In genomic region chr7:105521731-105522458, GRCh38 we compare ENCODE assay signal across 1 cellular context.
TF ChIP-seq lines count a peak whose summit lies in the region.

Gene PUS7 (minus strand): TSS chr7:105522271. CDS start chr7:105508512, 13,759 bp downstream.

TF ChIP-seq in K562, 482 proteins besides CTCF, POLR2A, EP300 and RAD21 (continued from another document and continues in another):
- TF ChIP-seq ZBTB17 (CRISPR knock-in tag; IDR thresholded peaks at IDR 0.05) (peak; percentile 63), ZBTB43 (CRISPR knock-in tag; IDR thresholded peaks at IDR 0.05) (no peak), L3MBTL2 (IDR thresholded peaks at IDR 0.05) (peak; percentile 90), LARP7 (IDR thresholded peaks at IDR 0.05) (no peak), ZNF592 (IDR thresholded peaks at IDR 0.05) (no peak; the same call in 1 of the 2 replicates), ZNF140 (CRISPR knock-in tag; IDR thresholded peaks at IDR 0.05) (no peak), ZNF165 (CRISPR knock-in tag; IDR thresholded peaks at IDR 0.05; ENCODE audit: borderline replicate concordance) (no peak), ZNF24 (IDR thresholded peaks at IDR 0.05) (no peak), ZBTB2 (IDR thresholded peaks at IDR 0.05) (no peak), ZBED1 (IDR thresholded peaks at IDR 0.05) (no peak), ZNF347 (CRISPR knock-in tag; IDR thresholded peaks at IDR 0.05; ENCODE audit: low read depth) (no peak), TGIF2 (CRISPR knock-in tag; IDR thresholded peaks at IDR 0.05) (peak; percentile 65; the same call in 1 of the 2 replicates), RERE (CRISPR knock-in tag; IDR thresholded peaks at IDR 0.05; ENCODE audit: borderline replicate concordance) (no peak), PCBP2 (IDR thresholded peaks at IDR 0.05; ENCODE audit: low read depth, low read length, poor library complexity, severe bottlenecking) (no peak), CREM (IDR thresholded peaks at IDR 0.05; ENCODE audit: low read depth) (peak; percentile 65), ZNF717 (CRISPR knock-in tag; IDR thresholded peaks at IDR 0.05) (no peak), SMAD1 (IDR thresholded peaks at IDR 0.05; ENCODE audit: low read depth, low read length, partially characterized antibody) (no peak), BRD4 (IDR thresholded peaks at IDR 0.05) (no peak), HMG20B (CRISPR knock-in tag; IDR thresholded peaks at IDR 0.05) (no peak), TRIM25 (IDR thresholded peaks at IDR 0.05; ENCODE audit: borderline replicate concordance) (no peak), ZNF436 (CRISPR knock-in tag; IDR thresholded peaks at IDR 0.05) (no peak), KHSRP (IDR thresholded peaks at IDR 0.05) (no peak), HMGN3 (IDR thresholded peaks at IDR 0.05; ENCODE audit: borderline replicate concordance, extremely low read depth, insufficient read length, low read depth, low read length) (peak; percentile 80), ZNF232 (CRISPR knock-in tag; IDR thresholded peaks at IDR 0.05) (no peak), CCAR2 (IDR thresholded peaks at IDR 0.05; ENCODE audit: low read depth, low read length) (no peak), SREBF2 (CRISPR knock-in tag; IDR thresholded peaks at IDR 0.05) (no peak), HIVEP1 (CRISPR knock-in tag; IDR thresholded peaks at IDR 0.05) (no peak), GTF2F1 (IDR thresholded peaks at IDR 0.05; ENCODE audit: low read depth, low read length) (peak; percentile 76; the same call in 1 of the 2 replicates), MYNN (IDR thresholded peaks at IDR 0.05) (no peak), MYNN (CRISPR knock-in tag; IDR thresholded peaks at IDR 0.05) (no peak), ZNF586 (CRISPR knock-in tag; conservative IDR thresholded peaks at IDR 0.05) (no peak), SIN3A (IDR thresholded peaks at IDR 0.05; ENCODE audit: borderline replicate concordance in 2 of 2, control insufficient read depth in 1 of 2, low read depth in 2 of 2, low read length in 2 of 2) (peak in 1 of 2 experiments; percentile 99; a peak in 3 of 4 replicates), KAT7 (CRISPR knock-in tag; IDR thresholded peaks at IDR 0.05; ENCODE audit: borderline replicate concordance) (no peak; the same call in 1 of the 2 replicates), ZNF507 (tag; conservative IDR thresholded peaks at IDR 0.05) (no peak), CEBPZ (IDR thresholded peaks at IDR 0.05; ENCODE audit: borderline replicate concordance, low read depth, low read length) (no peak), BCOR (IDR thresholded peaks at IDR 0.05) (no peak), CHD1 (IDR thresholded peaks at IDR 0.05; ENCODE audit: low read length) (peak; percentile 16), GTF2A2 (tag; IDR thresholded peaks at IDR 0.05) (no peak), HNRNPK (IDR thresholded peaks at IDR 0.05; ENCODE audit: low read depth, low read length, poor library complexity, severe bottlenecking) (no peak), ZNF639 (CRISPR knock-in tag; conservative IDR thresholded peaks at IDR 0.05 in 1 of 2, IDR thresholded peaks at IDR 0.05 in 1 of 2) (peak in 1 of 2 experiments; percentile 56; a peak in 1 of 4 replicates), RBM22 (IDR thresholded peaks at IDR 0.05; ENCODE audit: low read depth, low read length, poor library complexity, severe bottlenecking) (peak; percentile 82), TAL1 (IDR thresholded peaks at IDR 0.05) (no peak), ZC3H8 (IDR thresholded peaks at IDR 0.05) (no peak), RNF2 (IDR thresholded peaks at IDR 0.05) (0 out of 2 replicates have a peak, but pooled peaks have one; percentile 6), PRMT5 (CRISPR knock-in tag; IDR thresholded peaks at IDR 0.05) (no peak), CAMTA2 (CRISPR knock-in tag; conservative IDR thresholded peaks at IDR 0.05) (no peak), HDGF (IDR thresholded peaks at IDR 0.05) (no peak), ZNF512 (tag; IDR thresholded peaks at IDR 0.05) (no peak)
